ENCODE assay signal across 12 cellular contexts in the genomic region with DNA sequence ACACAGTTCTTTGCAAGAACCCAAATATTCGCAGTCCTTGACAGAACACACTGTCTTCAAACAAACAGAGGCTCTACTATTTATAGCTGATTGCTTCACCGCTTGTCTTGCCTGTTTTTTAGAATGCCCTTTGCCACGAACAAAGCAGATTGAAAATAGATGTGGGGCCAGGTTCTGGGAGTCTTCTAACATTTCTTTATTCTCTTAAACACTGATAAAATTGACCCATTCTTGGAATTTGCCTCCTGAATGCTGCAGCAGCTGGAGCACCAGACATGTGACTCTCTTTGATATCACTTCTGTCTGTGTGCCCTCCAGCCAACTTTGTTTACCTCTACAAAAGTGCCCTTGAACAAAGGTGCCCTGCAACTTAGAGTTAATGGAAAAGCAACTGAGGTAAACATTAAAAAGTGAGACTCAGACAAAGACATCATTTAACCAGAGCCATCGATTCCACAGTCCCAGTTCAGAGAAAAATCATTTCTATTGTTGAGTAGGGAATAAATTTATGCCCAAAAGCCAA.
A peak's percentile ranks its signal among the peaks of the same experiment; 100 is the strongest.
DNase-seq lines count a peak whose midpoint lies in the region; ATAC-seq and TF ChIP-seq lines count a peak whose summit lies in the region.
"Had no signal": no experiment of that assay in that cellular context is flagged by ENCODE, and none has a peak within 500 bp of the region (broad histone marks: within the 10 kb centered on the region; RNA-seq: fewer than 3 reads in every experiment).

No MANE protein-coding gene starts in this region.

- no peaks in the 10 kb centered on the region for H3K9me3 ChIP-seq in right lobe of liver
- H3K9me3 ChIP-seq in thoracic aorta = no peaks in the 10 kb centered on the region
- H3K9me3 ChIP-seq: adrenal gland had no signal

- no peak overlapping the region for H3K4me3 ChIP-seq in right lobe of liver
- H3K4me3 ChIP-seq in thoracic aorta = peak overlapping the region; percentile 25

- H3K36me3 ChIP-seq in right lobe of liver (no peaks in the 10 kb centered on the region), thoracic aorta (no peaks in the 10 kb centered on the region)
- H3K36me3 ChIP-seq: adrenal gland had no signal

- DNase-seq in NOMO-1 treated with DMSO at 0.1 percent for 48 hours (lab: John Stamatoyannopoulos, UW; ENCODE audit: unreplicated experiment) = peak; percentile 26
- DNase-seq in NOMO-1 treated with dmso at 0.1 percent for 144 hours (lab: John Stamatoyannopoulos, UW; ENCODE audit: unreplicated experiment) = no peak
- DNase-seq in right lobe of liver = no peak
- DNase-seq in thoracic aorta (ENCODE audit: low spot score) = no peak
- DNase-seq in stimulated activated CD4-positive, alpha-beta T cell treated with anti-CD3 and anti-CD28 coated beads, Interleukin-15, amount 100 ng/mL, for 24 hours = no peak
- no peak for DNase-seq in EL
- DNase-seq in HuH-7.5 (ENCODE audit: low spot score) = no peak
- DNase-seq: activated CD8-positive, alpha-beta memory T cell treated with anti-CD3 and anti-CD28 coated beads, Interleukin-2, amount 50 U/mL, for 48 hours; stimulated activated naive CD4-positive, alpha-beta T cell treated with Interleukin-2 at 50 U/mL for 16 hours had no signal

- WGBS in right lobe of liver (ENCODE audit: insufficient coverage, low coverage, low lambda C conversion rate, missing lambda C conversion rate) = 19% methylated on average over 4 of the region's 4 CpGs

- intact Hi-C loops in right lobe of liver (cut with DNase I) = no loop called here

- H3K27ac ChIP-seq in cingulate gyrus (ENCODE audit: low read depth, low read length) (peak overlapping the region; percentile 70), right lobe of liver (peak overlapping the region; percentile 66 to 87 (median 79)), thoracic aorta (peak overlapping the region; percentile 43 to 50)

- peak; percentile 20 for TF ChIP-seq POLR2A in right lobe of liver (IDR thresholded peaks at IDR 0.05)

- ATAC-seq in right lobe of liver = peak; percentile 72 to 84 (median 78)
- peak; percentile 25 for ATAC-seq in thoracic aorta (ENCODE audit: insufficient number of reproducible peaks, low FRiP score, low read depth)
- ATAC-seq: Panc1 had no signal

- no peaks in the 10 kb centered on the region for H3K27me3 ChIP-seq in right lobe of liver
- H3K27me3 ChIP-seq in thoracic aorta (replicated peaks; ENCODE audit: insufficient read depth) = no peaks in the 10 kb centered on the region
- H3K27me3 ChIP-seq: adrenal gland had no signal

- H3K4me1 ChIP-seq in right lobe of liver = peaks cover 0 to 38% (median 13%) of the 10 kb centered on the region in 4 donors
- peaks cover 16 to 28% of the 10 kb centered on the region in 2 donors for H3K4me1 ChIP-seq in thoracic aorta (ENCODE audit: control insufficient read depth in 1 of 2, low read depth in 2 of 2)

- TF ChIP-seq CTCF in right lobe of liver (IDR thresholded peaks at IDR 0.05) (no peak), thoracic aorta (IDR thresholded peaks at IDR 0.05) (no peak)
